ENCODE assay signal across 9 cellular contexts in the genomic region with DNA sequence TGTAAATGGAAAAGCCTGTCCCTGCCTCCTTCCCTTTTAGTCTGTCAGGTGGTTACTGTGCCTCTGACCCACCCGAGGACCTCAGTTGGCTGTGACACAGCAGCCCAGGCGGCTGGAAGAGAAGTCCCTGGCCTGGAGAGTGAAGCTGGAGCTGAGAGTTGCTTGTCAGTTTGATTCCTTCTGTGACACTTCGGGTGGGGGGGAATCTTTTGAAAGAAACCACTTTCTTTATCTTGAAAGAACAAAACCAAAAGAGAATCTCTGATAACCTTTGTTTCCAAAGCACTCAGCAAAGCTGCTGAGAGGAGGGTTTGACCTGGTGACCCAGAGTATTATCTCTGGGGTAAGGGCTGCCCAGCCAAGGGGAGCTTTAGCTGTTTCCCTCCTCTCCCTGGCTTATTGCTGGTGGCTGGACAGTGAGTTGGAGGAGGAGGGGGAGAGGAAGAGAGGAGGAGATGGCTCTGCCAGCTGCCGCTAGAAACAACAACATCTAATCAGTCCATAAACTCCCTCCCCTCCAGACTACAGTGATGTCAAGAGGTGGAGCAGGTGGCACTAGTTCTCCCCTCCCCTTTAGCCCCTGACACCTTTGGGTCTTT. TPM values are rescaled to one million over a fixed set of nuclear protein-coding genes. Genes with fewer than 3 reads are reported as not detected.
DNase-seq lines count a peak whose midpoint lies in the region; TF ChIP-seq lines count a peak whose summit lies in the region.
"Had no signal": no experiment of that assay in that cellular context is flagged by ENCODE, and none has a peak within 500 bp of the region (broad histone marks: within the 10 kb centered on the region; RNA-seq: fewer than 3 reads in every experiment).

No MANE protein-coding gene starts in this region.

- H3K27me3 Mint-ChIP-seq in MCF 10A (ENCODE audit: insufficient read depth, unreplicated experiment) (no peaks in the 10 kb centered on the region), endothelial cell (ENCODE audit: unreplicated experiment) (no peaks in the 10 kb centered on the region)

- CTCF ChIA-PET in MCF 10A (lab: Yijun Ruan, JAX), result interaction anchor here (1.2 to 1.3 kb wide), 2 partner anchors 36 to 75 kb away, joined by 3 read pairs; no protein-coding TSS in a partner anchor

- H3K36me3 ChIP-seq in breast epithelium (no peaks in the 10 kb centered on the region), left ventricle myocardium inferior (no peaks in the 10 kb centered on the region), skeletal muscle tissue (ENCODE audit: control insufficient read depth in 3 of 3, insufficient read depth in 3 of 3, low read length in 3 of 3) (no peaks in the 10 kb centered on the region), HAP-1 (replicated peaks) (no peaks in the 10 kb centered on the region)

- H3K27ac ChIP-seq in breast epithelium (peak overlapping the region; percentile 71 to 78), left ventricle myocardium inferior (replicated peaks) (peak overlapping the region; percentile 97), skeletal muscle tissue (ENCODE audit: low read depth, low read length) (peak overlapping the region; percentile 96)
- H3K27ac ChIP-seq: SK-N-MC had no signal

- peaks cover 31% of the 10 kb centered on the region for H3K4me1 Mint-ChIP-seq in MCF 10A (ENCODE audit: insufficient read depth, unreplicated experiment)
- peaks cover 19% of the 10 kb centered on the region for H3K4me1 Mint-ChIP-seq in endothelial cell (ENCODE audit: unreplicated experiment)

- POLR2A ChIA-PET in MCF 10A (lab: Yijun Ruan, JAX), result interaction anchor here (1.1 kb wide), 1 partner anchor 27 kb away, joined by 4 read pairs; no protein-coding TSS in a partner anchor

- intact Hi-C loops in breast epithelium (cut with DNase I; ENCODE audit: low total_unique reads), result no loop called here
- intact Hi-C loops in MCF 10A (cut with micrococcal nuclease), result no loop called here
- intact Hi-C loops in left ventricle myocardium inferior (cut with micrococcal nuclease), result loop anchor here (5.0 kb wide), 1 partner anchor 33 kb away; a partner anchor contains a TSS

- no peaks in the 10 kb centered on the region for H3K9me3 ChIP-seq in breast epithelium
- H3K9me3 ChIP-seq in left ventricle myocardium inferior (replicated peaks), result no peaks in the 10 kb centered on the region
- no peaks in the 10 kb centered on the region for H3K9me3 ChIP-seq in skeletal muscle tissue (ENCODE audit: control insufficient read depth in 3 of 3, low read length in 3 of 3)
- no peaks in the 10 kb centered on the region for H3K9me3 ChIP-seq in HAP-1

- in situ Hi-C loops in HAP-1 (cut with MboI; ENCODE audit: low sequenced_read_pairs), result no loop called here

- TF ChIP-seq CTCF in breast epithelium (IDR thresholded peaks at IDR 0.05) (no peak), MCF 10A (IDR thresholded peaks at IDR 0.05; ENCODE audit: unreplicated experiment) (no peak), left ventricle myocardium inferior (IDR thresholded peaks at IDR 0.05; ENCODE audit: borderline replicate concordance) (no peak), endothelial cell (IDR thresholded peaks at IDR 0.05; ENCODE audit: unreplicated experiment) (no peak)

- no peaks in the 10 kb centered on the region for H3K27me3 ChIP-seq in breast epithelium
- H3K27me3 ChIP-seq in left ventricle myocardium inferior (ENCODE audit: low read depth), result no peaks in the 10 kb centered on the region
- no peaks in the 10 kb centered on the region for H3K27me3 ChIP-seq in skeletal muscle tissue (ENCODE audit: control insufficient read depth in 3 of 3, insufficient read depth in 3 of 3, low read length in 3 of 3)
- H3K27me3 ChIP-seq in HAP-1 (ENCODE audit: low read depth), result no peaks in the 10 kb centered on the region

- no peak for TF ChIP-seq POLR2A in breast epithelium (IDR thresholded peaks at IDR 0.05)

- no TSS peak for BruUV-seq in MCF 10A (replicated peaks; lab: Mats Ljungman, UMichigan)

- DNase-seq in breast epithelium (ENCODE audit: low spot score in 2 of 2), result no peak
- DNase-seq in MCF 10A (ENCODE audit: unreplicated experiment), result no peak
- DNase-seq in activated CD4-positive, alpha-beta T cell treated with anti-CD3 and anti-CD28 coated beads, Interleukin-2, amount 50 U/mL, for 1 hour, result peak; percentile 13
- DNase-seq in left ventricle myocardium inferior, result no peak
- no peak for DNase-seq in endothelial cell (ENCODE audit: low spot score)
- no peak for DNase-seq in HAP-1 (ENCODE audit: low spot score in 2 of 2)
- no peak for DNase-seq in SW 1271 (lab: John Stamatoyannopoulos, UW)

- peak overlapping the region; percentile 66 to 78 (median 74) for H3K9ac ChIP-seq in skeletal muscle tissue (ENCODE audit: low read depth in 1 of 3, low read length in 3 of 3)

- H3K9me3 Mint-ChIP-seq in MCF 10A (ENCODE audit: unreplicated experiment) (no peaks in the 10 kb centered on the region), endothelial cell (ENCODE audit: unreplicated experiment) (no peaks in the 10 kb centered on the region)

- H3K4me1 ChIP-seq in breast epithelium (peaks cover 13 to 42% of the 10 kb centered on the region in 2 donors), left ventricle myocardium inferior (peaks cover 100% of the 10 kb centered on the region), skeletal muscle tissue (ENCODE audit: control insufficient read depth in 3 of 3, insufficient read depth in 3 of 3, low read length in 3 of 3) (peaks cover 89 to 96% (median 91%) of the 10 kb centered on the region in 3 donors), HAP-1 (peaks cover 8% of the 10 kb centered on the region)

- H3K27ac Mint-ChIP-seq in MCF 10A (ENCODE audit: low read depth, unreplicated experiment) (no peak overlapping the region), endothelial cell (ENCODE audit: unreplicated experiment) (no peak overlapping the region)

- peaks cover 10% of the 10 kb centered on the region for H3K36me3 Mint-ChIP-seq in MCF 10A (ENCODE audit: insufficient read depth, unreplicated experiment)
- H3K36me3 Mint-ChIP-seq in endothelial cell (ENCODE audit: low read depth, unreplicated experiment), result peaks cover 7% of the 10 kb centered on the region

- H3K4me3 ChIP-seq in breast epithelium (no peak overlapping the region), left ventricle myocardium inferior (peak overlapping the region; percentile 35), skeletal muscle tissue (ENCODE audit: low read length in 3 of 3) (peak overlapping the region; percentile 36 to 45 (median 37)), HAP-1 (no peak overlapping the region)
- H3K4me3 ChIP-seq: SK-N-MC had no signal

- H3K4me3 Mint-ChIP-seq in MCF 10A (ENCODE audit: unreplicated experiment), result no peak overlapping the region
- H3K4me3 Mint-ChIP-seq in endothelial cell (ENCODE audit: unreplicated experiment), result no peak overlapping the region

RNA-seq across cellular contexts. Expression of a gene that starts 34.0 kb away (rescaled TPM):
- 10 to 100 TPM; 26.5 to 64.8 (median 33.2) TPM for total RNA-seq in breast epithelium
- total RNA-seq in MCF 10A (2022), result 1.9 and 2.1 TPM in 2 replicates
- 36.3 TPM for total RNA-seq in left ventricle myocardium inferior
- 21.9 TPM for total RNA-seq in skeletal muscle tissue
- 16.7 TPM for total RNA-seq in endothelial cell (ENCODE audit: unreplicated experiment)

Comparison
In these comparisons a context has a peak if more than half of its experiments do, and no peak if none do; other contexts are left out.
1. H3K4me3 ChIP-seq: peak in left ventricle myocardium inferior (single experiment) and skeletal muscle tissue (3 of 3); none in breast epithelium (0 of 3) and HAP-1 (single experiment).
2. Peak in every context shown above with its lines, with median percentiles within 50 percentile points of each other: H3K27ac ChIP-seq.